In genomic region chr17:72657467-72658317, GRCh38 we compare ENCODE assay signal across 11 cellular contexts.
A peak's percentile ranks its signal among the peaks of the same experiment; 100 is the strongest.
DNase-seq lines count a peak whose midpoint lies in the region; ATAC-seq and TF ChIP-seq lines count a peak whose summit lies in the region.
"Had no signal": no experiment of that assay in that cellular context is flagged by ENCODE, and none has a peak within 500 bp of the region (broad histone marks: within the 10 kb centered on the region; RNA-seq: fewer than 3 reads in every experiment).

No MANE protein-coding gene starts in this region.

- no peak for TF ChIP-seq EP300 in Ishikawa (IDR thresholded peaks at IDR 0.05; ENCODE audit: borderline replicate concordance)

- no peak overlapping the region for H2AFZ ChIP-seq in osteoblast (ENCODE audit: low read length)

- H3K9me3 ChIP-seq in osteoblast (ENCODE audit: low read depth, low read length) = no peaks in the 10 kb centered on the region

- H3K4me2 ChIP-seq in osteoblast (ENCODE audit: insufficient read depth, low read length) = no peak overlapping the region

- H3K4me1 ChIP-seq in osteoblast (ENCODE audit: insufficient read depth, low read length) = peaks cover 5% of the 10 kb centered on the region

- ATAC-seq in GM18861 (IDR thresholded peaks at IDR 0.05; ENCODE audit: unreplicated experiment) = no peak
- no peak for ATAC-seq in GM19035 (IDR thresholded peaks at IDR 0.05; ENCODE audit: unreplicated experiment)

- TF ChIP-seq CTCF in astrocyte of the spinal cord (IDR thresholded peaks at IDR 0.05; ENCODE audit: low read depth, low read length) (peak; percentile 26), osteoblast (IDR thresholded peaks at IDR 0.05; ENCODE audit: extremely low read depth, low read depth, low read length) (peak; percentile 19)

- in situ Hi-C loops in astrocyte of the spinal cord (cut with HindIII; ENCODE audit: low sequenced_read_pairs) = no loop called here

- no peak overlapping the region for H3K27ac ChIP-seq in osteoblast (ENCODE audit: low read depth, low read length)

- peak; percentile 67 for TF ChIP-seq RAD21 in Ishikawa (IDR thresholded peaks at IDR 0.05; ENCODE audit: low read depth)

- H3K36me3 ChIP-seq in osteoblast (ENCODE audit: insufficient read depth, low read length) = no peaks in the 10 kb centered on the region

- H3K27me3 ChIP-seq in osteoblast (ENCODE audit: insufficient read depth, low read length) = no peaks in the 10 kb centered on the region

- no peaks in the 10 kb centered on the region for H4K20me1 ChIP-seq in osteoblast (ENCODE audit: insufficient read depth, low read length)

- DNase-seq in NCI-H526 (lab: John Stamatoyannopoulos, UW) (peak; percentile 7 to 39), NCI-H526 treated with DMSO at 0.1 percent for 48 hours (lab: John Stamatoyannopoulos, UW) (no peak), astrocyte of the spinal cord (ENCODE audit: low read depth, low spot score) (peak; percentile 13), osteoblast (ENCODE audit: insufficient read length, low spot score, missing footprints) (no peak), NCI-H1694 (lab: John Stamatoyannopoulos, UW) (no peak)
- DNase-seq: activated CD4-positive, alpha-beta T cell treated with anti-CD3 and anti-CD28 coated beads, Interleukin-2, amount 10 ng/mL, durations not matched to agents 24 days and 14 days; activated gamma-delta T cell treated with Interleukin-2 at 50 U/mL for 16 hours; NCI-H510A had no signal

- no peaks in the 10 kb centered on the region for H3K79me2 ChIP-seq in osteoblast (ENCODE audit: insufficient read depth, low read length)

- H3K4me3 ChIP-seq in astrocyte of the spinal cord (ENCODE audit: low read depth, low read length) = no peak overlapping the region
- no peak overlapping the region for H3K4me3 ChIP-seq in osteoblast (ENCODE audit: insufficient read depth, low read length)

TF ChIP-seq in Ishikawa, 13 proteins besides CTCF, POLR2A, EP300 and RAD21:
- TF ChIP-seq REST (IDR thresholded peaks at IDR 0.05; ENCODE audit: low read depth) (no peak), YY1 (IDR thresholded peaks at IDR 0.05; ENCODE audit: low read depth) (no peak), TAF1 (IDR thresholded peaks at IDR 0.05; ENCODE audit: low read depth) (no peak), ZBTB7A (IDR thresholded peaks at IDR 0.05; ENCODE audit: low read depth) (0 out of 2 replicates have a peak, but pooled peaks have one; percentile 35), TEAD4 (IDR thresholded peaks at IDR 0.05) (no peak), USF1 (IDR thresholded peaks at IDR 0.05) (no peak)

Comparison
In these comparisons a context has a peak if more than half of its experiments do, and no peak if none do; other contexts are left out.
1. DNase-seq: peak in NCI-H526 (2 of 2) and astrocyte of the spinal cord (single experiment); none in NCI-H526 treated with DMSO at 0.1 percent for 48 hours (single experiment), osteoblast (single experiment) and NCI-H1694 (single experiment).